8 cellular contexts compared by ENCODE assay signal in genomic region chr16:2980227-2981176, GRCh38. TPM values are rescaled to one million over a fixed set of nuclear protein-coding genes. Genes with fewer than 3 reads are reported as not detected.
DNase-seq lines count a peak whose midpoint lies in the region; ATAC-seq and TF ChIP-seq lines count a peak whose summit lies in the region.

PKMYT1 (minus strand) TSS chr16:2980446; CDS start chr16:2979657, 789 bp downstream.

- peak within 1 kb of the TSS; percentile 97 for H2BK120ac ChIP-seq in trophoblast cell (ENCODE audit: insufficient read depth, low read length, poor library complexity)

- DNase-seq in NCI-H1092 treated with DMSO at 0.1 percent for 48 hours (lab: John Stamatoyannopoulos, UW) (peak; percentile 86), T-cell (peak; percentile 80 to 96 (median 92)), cardiac muscle cell (ENCODE audit: low read depth in 1 of 2, low spot score in 1 of 2) (peak; percentile 89 to 95), trophoblast cell (peak; percentile 93 to 97), transverse colon (peak; percentile 94)
- DNase-seq in activated naive CD8-positive, alpha-beta T cell treated with anti-CD3 and anti-CD28 coated beads, Interleukin-2, amount 50 U/mL, for 24 hours, result peak; percentile 98

- H2BK5ac ChIP-seq in trophoblast cell (ENCODE audit: low read depth, low read length, poor library complexity), result peak within 1 kb of the TSS; percentile 90

- H3K4me1 Mint-ChIP-seq in T-cell, result peaks cover 10 to 15% (median 15%) of the 10 kb centered on the region in 3 donors
- peaks cover 18% of the 10 kb centered on the region for H3K4me1 Mint-ChIP-seq in activated naive CD8-positive, alpha-beta T cell treated with anti-CD3 and anti-CD28 coated beads, Interleukin-2, amount 50 U/mL, for 24 hours

- H3K9me3 Mint-ChIP-seq in T-cell, result no peaks in the 10 kb centered on the region
- H3K9me3 Mint-ChIP-seq in activated naive CD8-positive, alpha-beta T cell treated with anti-CD3 and anti-CD28 coated beads, Interleukin-2, amount 50 U/mL, for 24 hours, result no peaks in the 10 kb centered on the region

- peak within 1 kb of the TSS; percentile 99 for H2AK5ac ChIP-seq in trophoblast cell (ENCODE audit: low read length)

- POLR2A ChIA-PET in T-cell (lab: Charles Lee), result interaction anchor here in 1 of 2 donors (0.6 kb wide), 2 partner anchors 12 to 47 kb away, joined by 4 to 6 read pairs; no protein-coding TSS in a partner anchor

- TF ChIP-seq EP300 in transverse colon (IDR thresholded peaks at IDR 0.05; ENCODE audit: low read depth), result no peak

- in situ Hi-C loops in transverse colon (cut with MboI; ENCODE audit: low pct_ligation_motif_present in 1 of 4, low pct_unique_long_range_greater_than_20kb in 1 of 4, low sequenced_read_pairs in 3 of 4), result no loop called here

- peaks cover 10% of the 10 kb centered on the region for H3K79me2 ChIP-seq in trophoblast cell (ENCODE audit: control insufficient read depth, insufficient read depth, low read length, poor library complexity)

- CTCF ChIA-PET in T-cell (lab: Charles Lee), result no interaction called here

- intact Hi-C loops in transverse colon (cut with DNase I; ENCODE audit: low total_unique reads), result loop anchor here (5.0 kb wide), 1 partner anchor 713 kb away; the partner anchor contains the start of gene RNPS1

- H3K36me3 ChIP-seq in cardiac muscle cell, result no peaks in the 10 kb centered on the region
- peaks cover 19 to 26% of the 10 kb centered on the region in 2 experiments for H3K36me3 ChIP-seq in trophoblast cell (ENCODE audit: control insufficient read depth in 1 of 2, insufficient read depth in 2 of 2, low read length in 2 of 2)
- H3K36me3 ChIP-seq in transverse colon, result no peaks in the 10 kb centered on the region

- H3K79me1 ChIP-seq in trophoblast cell (ENCODE audit: low read length), result peaks cover 15% of the 10 kb centered on the region

- no CpG with 5 or more reads among the region's 91 CpGs for WGBS in trophoblast cell (ENCODE audit: extremely low coverage, insufficient coverage, insufficient read length)
- WGBS in transverse colon (ENCODE audit: low coverage in 1 of 2), 2 donors, result 12% methylated on average over 42 of the region's 91 CpGs; no CpG with 5 or more reads in 1 of the 2 donors

- peak within 1 kb of the TSS; percentile 97 for H3K4ac ChIP-seq in trophoblast cell (ENCODE audit: low read depth, low read length)

- peak within 1 kb of the TSS; percentile 25 for H2BK12ac ChIP-seq in trophoblast cell (ENCODE audit: low read length)

- peak within 1 kb of the TSS; percentile 66 for H3K27ac Mint-ChIP-seq in T-cell
- peak within 1 kb of the TSS; percentile 81 for H3K27ac Mint-ChIP-seq in activated naive CD8-positive, alpha-beta T cell treated with anti-CD3 and anti-CD28 coated beads, Interleukin-2, amount 50 U/mL, for 24 hours

- H3K27me3 ChIP-seq in cardiac muscle cell (no peaks in the 10 kb centered on the region), trophoblast cell (ENCODE audit: insufficient read depth, low read length) (no peaks in the 10 kb centered on the region), transverse colon (peaks cover 8% of the 10 kb centered on the region)

- H3K9me3 ChIP-seq in cardiac muscle cell (ENCODE audit: low read depth), result no peaks in the 10 kb centered on the region
- no peaks in the 10 kb centered on the region for H3K9me3 ChIP-seq in trophoblast cell (ENCODE audit: insufficient read depth, low read depth, low read length)
- H3K9me3 ChIP-seq in transverse colon, result no peaks in the 10 kb centered on the region

- peak within 1 kb of the TSS; percentile 100 for H3K18ac ChIP-seq in trophoblast cell (ENCODE audit: low read length)

- H3K4me1 ChIP-seq in cardiac muscle cell (ENCODE audit: low read depth) (peaks cover 8% of the 10 kb centered on the region), trophoblast cell (ENCODE audit: control insufficient read depth in 1 of 2, insufficient read depth in 2 of 2, low read length in 2 of 2) (peaks cover 17 to 23% of the 10 kb centered on the region in 2 experiments), transverse colon (peaks cover 4 to 36% (median 26%) of the 10 kb centered on the region in 4 donors)

- H3K27me3 Mint-ChIP-seq in T-cell, result no peaks in the 10 kb centered on the region
- no peaks in the 10 kb centered on the region for H3K27me3 Mint-ChIP-seq in activated naive CD8-positive, alpha-beta T cell treated with anti-CD3 and anti-CD28 coated beads, Interleukin-2, amount 50 U/mL, for 24 hours

- peak within 1 kb of the TSS; percentile 99 for H4K91ac ChIP-seq in trophoblast cell (ENCODE audit: low read depth, low read length)

- peak within 1 kb of the TSS; percentile 61 for H3K4me3 ChIP-seq in cardiac muscle cell
- peak within 1 kb of the TSS; percentile 88 for H3K4me3 ChIP-seq in trophoblast cell (ENCODE audit: low read depth, low read length)
- peak within 1 kb of the TSS; percentile 62 to 75 (median 73) for H3K4me3 ChIP-seq in transverse colon

- ATAC-seq in HG02610 (IDR thresholded peaks at IDR 0.05; ENCODE audit: unreplicated experiment), result peak; percentile 73
- ATAC-seq in T-cell (replicated peaks in 1 of 4), result peak; percentile 91 to 95 (median 94)
- peak; percentile 80 for ATAC-seq in activated naive CD8-positive, alpha-beta T cell treated with anti-CD3 and anti-CD28 coated beads, Interleukin-2, amount 50 U/mL, for 24 hours

- peak within 1 kb of the TSS; percentile 98 for H3K9ac ChIP-seq in trophoblast cell (ENCODE audit: low read length)

- H3K4me2 ChIP-seq in trophoblast cell (ENCODE audit: low read length), result peak within 1 kb of the TSS; percentile 96

- peak within 1 kb of the TSS; percentile 99 for H3K14ac ChIP-seq in trophoblast cell (ENCODE audit: low read length)

- H4K8ac ChIP-seq in trophoblast cell (ENCODE audit: low read depth, low read length), result peak within 1 kb of the TSS; percentile 100

- no peak for TF ChIP-seq CTCF in cardiac muscle cell (IDR thresholded peaks at IDR 0.05; ENCODE audit: low read depth, low read length)
- TF ChIP-seq CTCF in transverse colon (IDR thresholded peaks at IDR 0.05), result no peak

- peak within 1 kb of the TSS; percentile 93 for H2AFZ ChIP-seq in trophoblast cell (ENCODE audit: insufficient read depth, low read length, poor library complexity)

- no peak within 1 kb of the TSS for H3K23ac ChIP-seq in trophoblast cell (ENCODE audit: low read length)

- no peaks in the 10 kb centered on the region for H3K36me3 Mint-ChIP-seq in T-cell
- H3K36me3 Mint-ChIP-seq in activated naive CD8-positive, alpha-beta T cell treated with anti-CD3 and anti-CD28 coated beads, Interleukin-2, amount 50 U/mL, for 24 hours (ENCODE audit: low read depth), result peaks cover 13% of the 10 kb centered on the region

- H4K12ac ChIP-seq in trophoblast cell (ENCODE audit: low read depth, low read length), result peak within 1 kb of the TSS; percentile 97

- peak within 1 kb of the TSS; percentile 74 to 77 (median 74) for H3K4me3 Mint-ChIP-seq in T-cell
- H3K4me3 Mint-ChIP-seq in activated naive CD8-positive, alpha-beta T cell treated with anti-CD3 and anti-CD28 coated beads, Interleukin-2, amount 50 U/mL, for 24 hours, result peak within 1 kb of the TSS; percentile 86

- TF ChIP-seq POLR2A in GM10847 (IDR thresholded peaks at IDR 0.05; ENCODE audit: extremely low read depth, insufficient read length) (peak; percentile 95), transverse colon (IDR thresholded peaks at IDR 0.05) (peak; percentile 97)

- peak within 1 kb of the TSS; percentile 48 for H3K27ac ChIP-seq in cardiac muscle cell
- peak within 1 kb of the TSS; percentile 91 for H3K27ac ChIP-seq in trophoblast cell (ENCODE audit: low read depth, low read length)
- peak within 1 kb of the TSS; percentile 87 to 95 (median 90) for H3K27ac ChIP-seq in transverse colon

RNA-seq across cellular contexts. Expression of gene PKMYT1, which starts in this region (rescaled TPM):
- total RNA-seq in T-cell (1 to 10 TPM; 1.3 to 3.1 (median 1.7) TPM), cardiac muscle cell (26.2 and 28.1 TPM in 2 replicates), transverse colon (1 to 10 TPM in 2 of 4 donors, under 1 TPM in 1, not detected in 1; 0.55 to 3.6 (median 3.0) TPM)
- 30.6 and 36.8 TPM in 2 replicates for polyA plus RNA-seq in cardiac muscle cell
- polyA plus RNA-seq in trophoblast cell (2013), result 58.0 and 58.7 TPM in 2 replicates

Comparison
In these comparisons a context has a peak if more than half of its experiments do, and no peak if none do; other contexts are left out.
1. Peak in every context shown above with its lines: DNase-seq, ATAC-seq, H3K4me3 ChIP-seq and H3K27ac ChIP-seq.